In the genomic region with DNA sequence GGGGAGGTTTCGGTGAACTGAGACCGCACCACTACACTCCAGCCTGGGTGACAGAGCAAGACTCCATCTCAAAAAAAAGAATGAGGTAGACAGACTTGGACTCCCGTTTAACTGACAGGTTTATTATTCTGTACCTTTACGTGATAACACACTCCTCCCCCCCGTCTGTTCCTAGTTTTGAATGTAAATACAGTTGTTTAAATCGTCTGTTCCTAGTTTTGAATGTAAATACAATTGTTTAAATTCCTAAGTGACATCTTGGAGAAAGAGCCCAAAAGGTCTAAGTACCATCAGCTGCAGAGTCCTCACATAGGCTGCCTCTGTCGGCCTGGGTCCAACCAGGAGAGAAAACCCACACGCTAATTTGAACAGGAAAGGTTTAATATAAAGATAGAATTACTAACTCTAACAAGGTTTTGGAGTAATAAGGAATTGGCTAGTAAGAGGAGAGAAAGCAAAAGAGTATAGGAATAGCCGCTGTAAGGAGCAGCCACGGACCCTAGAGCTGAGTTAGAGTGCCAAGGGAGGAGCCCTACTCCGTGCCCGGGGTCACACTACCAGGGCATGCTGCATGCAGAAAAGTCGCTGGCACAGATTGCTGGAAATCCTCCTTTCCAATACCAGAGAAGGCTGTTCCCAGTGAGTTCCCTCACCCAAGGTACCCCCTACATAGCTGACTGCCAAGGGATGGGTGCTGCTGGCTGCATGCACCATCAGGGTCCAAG, we compare ENCODE assay signal across 1 cellular context.
TF ChIP-seq lines count a peak whose summit lies in the region.

No MANE protein-coding gene starts in this region.

TF ChIP-seq in HepG2, 621 proteins besides CTCF, POLR2A, EP300 and RAD21 (continued from another document):
- TF ChIP-seq, protein P1, sequence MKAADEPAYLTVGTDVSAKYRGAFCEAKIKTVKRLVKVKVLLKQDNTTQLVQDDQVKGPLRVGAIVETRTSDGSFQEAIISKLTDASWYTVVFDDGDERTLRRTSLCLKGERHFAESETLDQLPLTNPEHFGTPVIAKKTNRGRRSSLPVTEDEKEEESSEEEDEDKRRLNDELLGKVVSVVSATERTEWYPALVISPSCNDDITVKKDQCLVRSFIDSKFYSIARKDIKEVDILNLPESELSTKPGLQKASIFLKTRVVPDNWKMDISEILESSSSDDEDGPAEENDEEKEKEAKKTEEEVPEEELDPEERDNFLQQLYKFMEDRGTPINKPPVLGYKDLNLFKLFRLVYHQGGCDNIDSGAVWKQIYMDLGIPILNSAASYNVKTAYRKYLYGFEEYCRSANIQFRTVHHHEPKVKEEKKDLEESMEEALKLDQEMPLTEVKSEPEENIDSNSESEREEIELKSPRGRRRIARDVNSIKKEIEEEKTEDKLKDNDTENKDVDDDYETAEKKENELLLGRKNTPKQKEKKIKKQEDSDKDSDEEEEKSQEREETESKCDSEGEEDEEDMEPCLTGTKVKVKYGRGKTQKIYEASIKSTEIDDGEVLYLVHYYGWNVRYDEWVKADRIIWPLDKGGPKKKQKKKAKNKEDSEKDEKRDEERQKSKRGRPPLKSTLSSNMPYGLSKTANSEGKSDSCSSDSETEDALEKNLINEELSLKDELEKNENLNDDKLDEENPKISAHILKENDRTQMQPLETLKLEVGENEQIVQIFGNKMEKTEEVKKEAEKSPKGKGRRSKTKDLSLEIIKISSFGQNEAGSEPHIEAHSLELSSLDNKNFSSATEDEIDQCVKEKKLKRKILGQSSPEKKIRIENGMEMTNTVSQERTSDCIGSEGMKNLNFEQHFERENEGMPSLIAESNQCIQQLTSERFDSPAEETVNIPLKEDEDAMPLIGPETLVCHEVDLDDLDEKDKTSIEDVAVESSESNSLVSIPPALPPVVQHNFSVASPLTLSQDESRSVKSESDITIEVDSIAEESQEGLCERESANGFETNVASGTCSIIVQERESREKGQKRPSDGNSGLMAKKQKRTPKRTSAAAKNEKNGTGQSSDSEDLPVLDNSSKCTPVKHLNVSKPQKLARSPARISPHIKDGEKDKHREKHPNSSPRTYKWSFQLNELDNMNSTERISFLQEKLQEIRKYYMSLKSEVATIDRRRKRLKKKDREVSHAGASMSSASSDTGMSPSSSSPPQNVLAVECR (CRISPR knock-in tag; IDR thresholded peaks at IDR 0.05; ENCODE audit: borderline replicate concordance) = 0 out of 2 replicates have a peak, but pooled peaks have one; percentile 25
- TF ChIP-seq SRSF1 (optimal IDR thresholded peaks at IDR 0.05; ENCODE audit: low read depth, low read length) (no peak), HOXA3 (CRISPR knock-in tag; IDR thresholded peaks at IDR 0.05) (no peak)
- TF ChIP-seq, protein P2, sequence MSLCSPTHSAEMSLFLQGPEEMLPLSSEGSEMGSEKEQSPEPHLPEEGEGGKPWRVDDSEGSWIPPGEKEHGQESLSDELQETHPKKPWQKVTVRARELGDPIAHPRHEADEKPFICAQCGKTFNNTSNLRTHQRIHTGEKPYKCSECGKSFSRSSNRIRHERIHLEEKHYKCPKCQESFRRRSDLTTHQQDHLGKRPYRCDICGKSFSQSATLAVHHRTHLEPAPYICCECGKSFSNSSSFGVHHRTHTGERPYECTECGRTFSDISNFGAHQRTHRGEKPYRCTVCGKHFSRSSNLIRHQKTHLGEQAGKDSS (CRISPR knock-in tag; IDR thresholded peaks at IDR 0.05; ENCODE audit: borderline replicate concordance, low read depth) = 0 out of 2 replicates have a peak, but pooled peaks have one; percentile 36
